ENCODE assay signal across 17 cellular contexts in the genomic region with DNA sequence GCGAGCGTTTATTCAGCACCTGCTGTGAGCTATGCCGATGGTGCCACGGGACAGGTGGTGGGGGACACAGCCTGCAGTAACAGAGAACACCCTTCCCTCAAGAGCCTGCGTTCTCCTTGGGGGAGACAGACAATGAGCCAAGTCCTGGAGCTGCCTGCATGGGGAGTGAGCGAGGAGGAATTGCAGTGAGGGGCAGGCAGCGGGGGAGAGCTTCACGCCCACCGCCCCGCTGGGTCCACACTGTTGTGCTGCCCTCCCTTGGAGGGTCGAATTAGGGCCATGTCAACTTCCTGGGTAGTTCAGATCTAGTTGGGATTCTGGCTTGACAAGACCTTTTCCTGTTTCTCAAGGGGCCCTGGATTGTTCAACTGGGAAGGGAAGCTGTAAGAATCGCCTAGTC. TPM values are rescaled to one million over a fixed set of nuclear protein-coding genes. Genes with fewer than 3 reads are reported as not detected.
DNase-seq lines count a peak whose midpoint lies in the region; ATAC-seq and TF ChIP-seq lines count a peak whose summit lies in the region.
"Had no signal": no experiment of that assay in that cellular context is flagged by ENCODE, and none has a peak within 500 bp of the region (broad histone marks: within the 10 kb centered on the region; RNA-seq: fewer than 3 reads in every experiment).

No MANE protein-coding gene starts in this region.

- ATAC-seq in left ventricle myocardium superior (no peak), body of pancreas (peak; percentile 10), sciatic nerve (no peak)
- ATAC-seq: GM12878, HCT116, HepG2 had no signal

- DNase-seq in cardiac septum (ENCODE audit: low spot score) (peak; percentile 57), left ventricle myocardium superior (no peak), H7 (peak; percentile 30), body of pancreas (no peak), GOT3 (lab: John Stamatoyannopoulos, UW) (no peak), Ammon's horn (ENCODE audit: low spot score) (no peak), sciatic nerve (ENCODE audit: low spot score) (no peak)
- DNase-seq: AML-193; CD4-positive, alpha-beta memory T cell; DND-41; EL; GM23248; KBM-7 had no signal

- H3K27me3 ChIP-seq in H7 (ENCODE audit: control insufficient read depth, insufficient read depth, low read length) = no peaks in the 10 kb centered on the region
- no peaks in the 10 kb centered on the region for H3K27me3 ChIP-seq in body of pancreas
- H3K27me3 ChIP-seq: BLaER1 had no signal

- no peaks in the 10 kb centered on the region for H3K9me3 ChIP-seq in body of pancreas
- H3K9me3 ChIP-seq: BLaER1 had no signal

- peak overlapping the region; percentile 75 to 85 (median 78) for H3K27ac ChIP-seq in body of pancreas
- H3K27ac ChIP-seq: BLaER1, GM23248 had no signal

- intact Hi-C loops in cardiac septum (cut with DNase I) = no loop called here
- intact Hi-C loops in left ventricle myocardium superior (cut with micrococcal nuclease) = no loop called here
- intact Hi-C loops in body of pancreas (cut with DNase I) = no loop called here
- intact Hi-C loops in sciatic nerve (cut with DNase I) = no loop called here

- TF ChIP-seq CTCF in body of pancreas (IDR thresholded peaks at IDR 0.05) = no peak

- H3K36me3 ChIP-seq in H7 (replicated peaks; ENCODE audit: control insufficient read depth, insufficient read depth, low read length) (no peaks in the 10 kb centered on the region), body of pancreas (replicated peaks in 1 of 2; ENCODE audit: insufficient read depth in 1 of 2, low read depth in 2 of 2) (no peaks in the 10 kb centered on the region)
- H3K36me3 ChIP-seq: BLaER1 had no signal

- no peak for TF ChIP-seq POLR2A in body of pancreas (IDR thresholded peaks at IDR 0.05)

- 68 to 81% methylated on average over 11 to 12 of the region's 12 CpGs for WGBS in body of pancreas, 2 donors

- H3K4me1 ChIP-seq in body of pancreas = peaks cover 40% of the 10 kb centered on the region

- no peak overlapping the region for H3K4me3 ChIP-seq in H7 (ENCODE audit: insufficient read depth, low read depth, low read length)
- H3K4me3 ChIP-seq in body of pancreas = no peak overlapping the region
- H3K4me3 ChIP-seq: BLaER1, GM12878, GM23248 had no signal

RNA-seq across cellular contexts. Expression of gene N4BP3, which starts 55.5 kb away (rescaled TPM):
- 2.0 TPM for total RNA-seq in cardiac septum
- 2.7 TPM for total RNA-seq in left ventricle myocardium superior
- total RNA-seq in H7 (2014; rRNA removed; shearing (Covaris generic)) = 32.0 and 36.5 TPM in 2 replicates
- 1 to 10 TPM in 1 of 2 donors, under 1 TPM in 1; 0.52 to 2.6 TPM for total RNA-seq in body of pancreas
- 2.6 TPM for total RNA-seq in sciatic nerve
- total RNA-seq: HepG2 had no signal

Comparison
In these comparisons a context has a peak if more than half of its experiments do, and no peak if none do; other contexts are left out.
1. DNase-seq: peak in cardiac septum (single experiment) and H7 (single experiment); none in left ventricle myocardium superior (single experiment), body of pancreas (0 of 4), GOT3 (single experiment), Ammon's horn (single experiment) and sciatic nerve (single experiment).